ENCODE assay signal across 1 cellular context in genomic region chr20:50187403-50188051, GRCh38.
TF ChIP-seq lines count a peak whose summit lies in the region.

No MANE protein-coding gene starts in this region.

TF ChIP-seq in HepG2, 621 proteins besides CTCF, POLR2A, EP300 and RAD21 (continued from another document and continues in another):
- TF ChIP-seq RERE (CRISPR knock-in tag; IDR thresholded peaks at IDR 0.05; ENCODE audit: low read depth) (no peak), HNRNPK (IDR thresholded peaks at IDR 0.05; ENCODE audit: low read depth, low read length, poor library complexity, severe bottlenecking) (no peak), ZKSCAN5 (CRISPR knock-in tag; IDR thresholded peaks at IDR 0.05) (no peak), ISL2 (CRISPR knock-in tag; IDR thresholded peaks at IDR 0.05) (0 out of 2 replicates have a peak, but pooled peaks have one; percentile 36), ZNF550 (CRISPR knock-in tag; IDR thresholded peaks at IDR 0.05; ENCODE audit: borderline replicate concordance) (0 out of 2 replicates have a peak, but pooled peaks have one; percentile 84), CCAR2 (optimal IDR thresholded peaks at IDR 0.05; ENCODE audit: low read depth, low read length) (no peak), PCBP2 (optimal IDR thresholded peaks at IDR 0.05; ENCODE audit: low read depth, low read length, poor library complexity, severe bottlenecking) (no peak), ZFP36L1 (CRISPR knock-in tag; IDR thresholded peaks at IDR 0.05) (no peak), NFYC (CRISPR knock-in tag; IDR thresholded peaks at IDR 0.05) (no peak), SNAPC5 (CRISPR knock-in tag; IDR thresholded peaks at IDR 0.05; ENCODE audit: borderline replicate concordance) (no peak), MZF1 (CRISPR knock-in tag; IDR thresholded peaks at IDR 0.05; ENCODE audit: borderline replicate concordance) (peak; percentile 64; the same call in 1 of the 2 replicates), TRIM22 (IDR thresholded peaks at IDR 0.05) (no peak), SMAD1 (CRISPR knock-in tag; IDR thresholded peaks at IDR 0.05; ENCODE audit: borderline replicate concordance, low read depth) (peak; percentile 25; the same call in 1 of the 2 replicates), ZNF225 (CRISPR knock-in tag; IDR thresholded peaks at IDR 0.05) (no peak; the same call in 1 of the 2 replicates), NFRKB (IDR thresholded peaks at IDR 0.05) (no peak), CBX2 (IDR thresholded peaks at IDR 0.05; ENCODE audit: low read depth, low read length) (no peak), CBX2 (CRISPR knock-in tag; IDR thresholded peaks at IDR 0.05; ENCODE audit: low read depth) (no peak), ZC3H4 (CRISPR knock-in tag; IDR thresholded peaks at IDR 0.05; ENCODE audit: borderline replicate concordance) (no peak), ZNF772 (CRISPR knock-in tag; IDR thresholded peaks at IDR 0.05) (no peak), ZNF512 (CRISPR knock-in tag; IDR thresholded peaks at IDR 0.05) (no peak), THYN1 (CRISPR knock-in tag; IDR thresholded peaks at IDR 0.05; ENCODE audit: borderline replicate concordance, low read depth) (no peak), ZGPAT (CRISPR knock-in tag; IDR thresholded peaks at IDR 0.05) (no peak), KLF6 (CRISPR knock-in tag; IDR thresholded peaks at IDR 0.05) (no peak), SIN3A (IDR thresholded peaks at IDR 0.05; ENCODE audit: borderline replicate concordance, low read depth, low read length) (0 out of 2 replicates have a peak, but pooled peaks have one; percentile 20), KIAA2018 (CRISPR knock-in tag; IDR thresholded peaks at IDR 0.05; ENCODE audit: borderline replicate concordance) (no peak), ZNF34 (CRISPR knock-in tag; IDR thresholded peaks at IDR 0.05; ENCODE audit: borderline replicate concordance) (no peak; the same call in 1 of the 2 replicates), U2AF2 (IDR thresholded peaks at IDR 0.05; ENCODE audit: low read depth, low read length) (no peak), HNRNPUL1 (IDR thresholded peaks at IDR 0.05; ENCODE audit: low read depth, low read length) (no peak), TBP (CRISPR knock-in tag; IDR thresholded peaks at IDR 0.05) (no peak), STAG1 (CRISPR knock-in tag; IDR thresholded peaks at IDR 0.05) (peak; percentile 12), ZNF557 (CRISPR knock-in tag; IDR thresholded peaks at IDR 0.05) (peak; percentile 5; the same call in 1 of the 2 replicates), SPEN (CRISPR knock-in tag; IDR thresholded peaks at IDR 0.05; ENCODE audit: low read depth) (no peak; the same call in 1 of the 2 replicates), ZNF7 (CRISPR knock-in tag; IDR thresholded peaks at IDR 0.05) (no peak), YY1 (IDR thresholded peaks at IDR 0.05; ENCODE audit: insufficient read depth, insufficient replicate concordance, low read depth, low read length) (no peak), ZNF839 (CRISPR knock-in tag; IDR thresholded peaks at IDR 0.05; ENCODE audit: borderline replicate concordance) (0 out of 2 replicates have a peak, but pooled peaks have one; percentile 85), ZNF577 (CRISPR knock-in tag; IDR thresholded peaks at IDR 0.05; ENCODE audit: borderline replicate concordance, low read depth) (0 out of 2 replicates have a peak, but pooled peaks have one; percentile 32), TBX3 (IDR thresholded peaks at IDR 0.05; ENCODE audit: borderline replicate concordance) (no peak), FOXO1 (CRISPR knock-in tag; IDR thresholded peaks at IDR 0.05) (peak; percentile 85), ZXDC (CRISPR knock-in tag; IDR thresholded peaks at IDR 0.05) (no peak; the same call in 1 of the 2 replicates), MED8 (CRISPR knock-in tag; IDR thresholded peaks at IDR 0.05; ENCODE audit: insufficient replicate concordance) (no peak), NFE2 (CRISPR knock-in tag; IDR thresholded peaks at IDR 0.05) (no peak), MIXL1 (CRISPR knock-in tag; IDR thresholded peaks at IDR 0.05) (no peak; the same call in 1 of the 2 replicates), ERF (CRISPR knock-in tag; IDR thresholded peaks at IDR 0.05) (no peak), NFIB (CRISPR knock-in tag; IDR thresholded peaks at IDR 0.05; ENCODE audit: borderline replicate concordance) (no peak)
